14 cellular contexts compared by ENCODE assay signal in genomic region chr4:128823025-128823661, GRCh38. TPM values are rescaled to one million over a fixed set of nuclear protein-coding genes. Genes with fewer than 3 reads are reported as not detected.
DNase-seq lines count a peak whose midpoint lies in the region; ATAC-seq and TF ChIP-seq lines count a peak whose summit lies in the region.
"Had no signal": no experiment of that assay in that cellular context is flagged by ENCODE, and none has a peak within 500 bp of the region (broad histone marks: within the 10 kb centered on the region; RNA-seq: fewer than 3 reads in every experiment).

No MANE protein-coding gene starts in this region.

- no peaks in the 10 kb centered on the region for H3K36me3 Mint-ChIP-seq in natural killer cell
- no peaks in the 10 kb centered on the region for H3K36me3 Mint-ChIP-seq in natural killer cell treated with Interleukin-12 subunit alpha and Interleukin-12 subunit beta and Interleukin-15 and Interleukin-18, amount 100 ng/mL, for 72 hours
- H3K36me3 Mint-ChIP-seq in glutamatergic neuron (ENCODE audit: unreplicated experiment), result no peaks in the 10 kb centered on the region

- DNase-seq in natural killer cell (no peak), amniotic epithelial cell (ENCODE audit: low read depth) (peak; percentile 88), foreskin melanocyte (peak; percentile 46), glutamatergic neuron (no peak), SW480 (ENCODE audit: low spot score) (no peak), GM10248 (ENCODE audit: extremely low spot score) (no peak)
- DNase-seq in natural killer cell treated with Interleukin-12 subunit alpha and Interleukin-12 subunit beta and Interleukin-15 and Interleukin-18, amount 100 ng/mL, for 72 hours (ENCODE audit: low spot score), result no peak
- DNase-seq: activated CD4-positive, CD25-positive, alpha-beta regulatory T cell treated with anti-CD3 and anti-CD28 coated beads, Interleukin-2, amount 50 U/mL, for 72 hours; activated naive CD4-positive, alpha-beta T cell treated with Interleukin-2 at 50 U/mL for 16 hours; NCI-H187 treated with DMSO at 0.1 percent for 48 hours; testis had no signal

- TF ChIP-seq CTCF in natural killer cell (IDR thresholded peaks at IDR 0.05) (no peak), glutamatergic neuron (IDR thresholded peaks at IDR 0.05; ENCODE audit: partially characterized antibody, unreplicated experiment) (no peak), GM10248 (IDR thresholded peaks at IDR 0.05; ENCODE audit: control extremely low read depth, extremely low read depth, low read depth, missing control alignments) (no peak)

- intact Hi-C loops in natural killer cell (cut with micrococcal nuclease), result no loop called here

- H3K9me3 Mint-ChIP-seq in natural killer cell (no peaks in the 10 kb centered on the region), glutamatergic neuron (ENCODE audit: unreplicated experiment) (peaks cover 4% of the 10 kb centered on the region)
- H3K9me3 Mint-ChIP-seq in natural killer cell treated with Interleukin-12 subunit alpha and Interleukin-12 subunit beta and Interleukin-15 and Interleukin-18, amount 100 ng/mL, for 72 hours, result no peaks in the 10 kb centered on the region

- no peaks in the 10 kb centered on the region for H3K27me3 Mint-ChIP-seq in natural killer cell (ENCODE audit: low read depth in 2 of 2)
- H3K27me3 Mint-ChIP-seq in natural killer cell treated with Interleukin-12 subunit alpha and Interleukin-12 subunit beta and Interleukin-15 and Interleukin-18, amount 100 ng/mL, for 72 hours, result no peaks in the 10 kb centered on the region
- H3K27me3 Mint-ChIP-seq in glutamatergic neuron (ENCODE audit: unreplicated experiment), result peaks cover 2% of the 10 kb centered on the region
- H3K27me3 Mint-ChIP-seq: B cell had no signal

- H3K4me1 Mint-ChIP-seq in natural killer cell (peaks cover 73 to 78% of the 10 kb centered on the region in 2 donors), glutamatergic neuron (ENCODE audit: low read depth, unreplicated experiment) (no peaks in the 10 kb centered on the region)
- peaks cover 54 to 63% of the 10 kb centered on the region in 2 donors for H3K4me1 Mint-ChIP-seq in natural killer cell treated with Interleukin-12 subunit alpha and Interleukin-12 subunit beta and Interleukin-15 and Interleukin-18, amount 100 ng/mL, for 72 hours (ENCODE audit: low read depth in 2 of 2)

- POLR2A ChIA-PET in GM10248 (lab: Yijun Ruan, JAX), result interaction anchor here (0.7 kb wide), 1 partner anchor 369 kb away, joined by 3 read pairs; no protein-coding TSS in a partner anchor

- no peak for ATAC-seq in natural killer cell
- ATAC-seq in natural killer cell treated with Interleukin-12 subunit alpha and Interleukin-12 subunit beta and Interleukin-15 and Interleukin-18, amount 100 ng/mL, for 72 hours, result no peak
- no peak for ATAC-seq in GM18502 (IDR thresholded peaks at IDR 0.05; ENCODE audit: poor library complexity, unreplicated experiment)
- ATAC-seq: left lobe of liver had no signal

- CTCF ChIA-PET in GM10248 (lab: Yijun Ruan, JAX), result interaction anchor here (0.9 to 2.8 kb wide), 6 partner anchors 9 to 39 kb away, joined by 3 to 25 read pairs (median 4); no protein-coding TSS in a partner anchor

- H3K27ac Mint-ChIP-seq in natural killer cell, result peak overlapping the region; percentile 8 to 51
- H3K27ac Mint-ChIP-seq in natural killer cell treated with Interleukin-12 subunit alpha and Interleukin-12 subunit beta and Interleukin-15 and Interleukin-18, amount 100 ng/mL, for 72 hours, result no peak overlapping the region
- no peak overlapping the region for H3K27ac Mint-ChIP-seq in glutamatergic neuron (ENCODE audit: unreplicated experiment)
- H3K27ac Mint-ChIP-seq: B cell had no signal

- H3K4me3 Mint-ChIP-seq in natural killer cell (no peak overlapping the region), glutamatergic neuron (ENCODE audit: unreplicated experiment) (no peak overlapping the region)
- H3K4me3 Mint-ChIP-seq in natural killer cell treated with Interleukin-12 subunit alpha and Interleukin-12 subunit beta and Interleukin-15 and Interleukin-18, amount 100 ng/mL, for 72 hours, result no peak overlapping the region
- H3K4me3 Mint-ChIP-seq: B cell had no signal

RNA-seq across cellular contexts. Expression of gene JADE1, which starts 13.6 kb away (rescaled TPM):
- total RNA-seq in natural killer cell (10 to 100 TPM; 48.9 to 55.8 (median 52.7) TPM), glutamatergic neuron (ENCODE audit: unreplicated experiment) (9.1 TPM)
- total RNA-seq in natural killer cell treated with Interleukin-12 subunit alpha and Interleukin-12 subunit beta and Interleukin-15 and Interleukin-18, amount 100 ng/mL, for 72 hours, result 10 to 100 TPM; 21.7 to 33.6 TPM

Comparison
In these comparisons a context has a peak if more than half of its experiments do, and no peak if none do; other contexts are left out.
1. H3K27ac Mint-ChIP-seq: peak in natural killer cell (2 of 2); none in natural killer cell treated with Interleukin-12 subunit alpha and Interleukin-12 subunit beta and Interleukin-15 and Interleukin-18, amount 100 ng/mL, for 72 hours (0 of 2) and glutamatergic neuron (single experiment).
2. DNase-seq: peak in amniotic epithelial cell (single experiment) and foreskin melanocyte (single experiment); none in natural killer cell (single experiment), natural killer cell treated with Interleukin-12 subunit alpha and Interleukin-12 subunit beta and Interleukin-15 and Interleukin-18, amount 100 ng/mL, for 72 hours (single experiment), glutamatergic neuron (single experiment), SW480 (single experiment) and GM10248 (single experiment).